In genomic region chr10:317219-317868, GRCh38 we compare ENCODE assay signal across 8 cellular contexts.
DNase-seq lines count a peak whose midpoint lies in the region; ATAC-seq and TF ChIP-seq lines count a peak whose summit lies in the region.

No MANE protein-coding gene starts in this region.

- TF ChIP-seq POLR2A in transverse colon (IDR thresholded peaks at IDR 0.05): no peak

- CTCF ChIA-PET in AG04450 (lab: Charles Lee): no interaction called here

- H3K9me3 ChIP-seq in AG04450 (ENCODE audit: control insufficient read depth, insufficient read depth, low read length) (no peaks in the 10 kb centered on the region), transverse colon (no peaks in the 10 kb centered on the region)

- in situ Hi-C loops in transverse colon (cut with MboI; ENCODE audit: low pct_ligation_motif_present in 1 of 4, low pct_unique_long_range_greater_than_20kb in 1 of 4, low sequenced_read_pairs in 3 of 4): no loop called here

- WGBS in transverse colon (ENCODE audit: low coverage in 1 of 2), 2 donors: 61 to 78% methylated on average over 3 to 14 of the region's 14 CpGs

- POLR2A ChIA-PET in AG04450 (lab: Yijun Ruan, JAX): interaction anchor here (1.3 kb wide), 1 partner anchor 12 kb away, joined by 4 read pairs; no protein-coding TSS in a partner anchor

- no peaks in the 10 kb centered on the region for H3K27me3 ChIP-seq in AG04450 (ENCODE audit: control insufficient read depth, insufficient read depth, low read length)
- H3K27me3 ChIP-seq in transverse colon: no peaks in the 10 kb centered on the region

- intact Hi-C loops in transverse colon (cut with DNase I; ENCODE audit: low total_unique reads): no loop called here

- no peaks in the 10 kb centered on the region for H3K36me3 ChIP-seq in transverse colon

- DNase-seq in AG04450 (ENCODE audit: low read depth, low spot score) (peak; percentile 74), cardiac fibroblast (ENCODE audit: low read depth in 2 of 2) (peak; percentile 39 to 89), transverse colon (peak; percentile 17), DMS53 (lab: John Stamatoyannopoulos, UW) (no peak), NCI-H1417 (lab: John Stamatoyannopoulos, UW) (no peak), NCI-H2171 treated with DMSO at 0.1 percent for 48 hours (lab: John Stamatoyannopoulos, UW) (no peak)

- no peak for TF ChIP-seq EP300 in transverse colon (IDR thresholded peaks at IDR 0.05; ENCODE audit: low read depth)

- ATAC-seq in GM18909 (IDR thresholded peaks at IDR 0.05; ENCODE audit: poor library complexity, unreplicated experiment): peak; percentile 98
- peak; percentile 75 for ATAC-seq in HG03066 (IDR thresholded peaks at IDR 0.05; ENCODE audit: low read depth, unreplicated experiment)

- peak overlapping the region; percentile 47 for H3K27ac ChIP-seq in AG04450 (ENCODE audit: low read depth, low read length)
- H3K27ac ChIP-seq in transverse colon: no peak overlapping the region

- peaks cover 0 to 9% (median 2%) of the 10 kb centered on the region in 4 donors for H3K4me1 ChIP-seq in transverse colon

- no peak overlapping the region for H3K4me3 ChIP-seq in AG04450 (ENCODE audit: low read depth, low read length)
- no peak overlapping the region for H3K4me3 ChIP-seq in cardiac fibroblast (replicated peaks in 1 of 2; ENCODE audit: low read depth in 2 of 2, low read length in 2 of 2)
- no peak overlapping the region for H3K4me3 ChIP-seq in transverse colon

- no peak for TF ChIP-seq CTCF in AG04450 (IDR thresholded peaks at IDR 0.05; ENCODE audit: low read depth, low read length)
- no peak for TF ChIP-seq CTCF in cardiac fibroblast (IDR thresholded peaks at IDR 0.05; ENCODE audit: low read depth, low read length)
- TF ChIP-seq CTCF in transverse colon (IDR thresholded peaks at IDR 0.05): no peak

Comparison
In these comparisons a context has a peak if more than half of its experiments do, and no peak if none do; other contexts are left out.
1. DNase-seq: peak in AG04450 (single experiment), cardiac fibroblast (2 of 2) and transverse colon (single experiment); none in DMS53 (single experiment), NCI-H1417 (0 of 3) and NCI-H2171 treated with DMSO at 0.1 percent for 48 hours (single experiment).